ENCODE assay signal across 12 cellular contexts in the genomic region with DNA sequence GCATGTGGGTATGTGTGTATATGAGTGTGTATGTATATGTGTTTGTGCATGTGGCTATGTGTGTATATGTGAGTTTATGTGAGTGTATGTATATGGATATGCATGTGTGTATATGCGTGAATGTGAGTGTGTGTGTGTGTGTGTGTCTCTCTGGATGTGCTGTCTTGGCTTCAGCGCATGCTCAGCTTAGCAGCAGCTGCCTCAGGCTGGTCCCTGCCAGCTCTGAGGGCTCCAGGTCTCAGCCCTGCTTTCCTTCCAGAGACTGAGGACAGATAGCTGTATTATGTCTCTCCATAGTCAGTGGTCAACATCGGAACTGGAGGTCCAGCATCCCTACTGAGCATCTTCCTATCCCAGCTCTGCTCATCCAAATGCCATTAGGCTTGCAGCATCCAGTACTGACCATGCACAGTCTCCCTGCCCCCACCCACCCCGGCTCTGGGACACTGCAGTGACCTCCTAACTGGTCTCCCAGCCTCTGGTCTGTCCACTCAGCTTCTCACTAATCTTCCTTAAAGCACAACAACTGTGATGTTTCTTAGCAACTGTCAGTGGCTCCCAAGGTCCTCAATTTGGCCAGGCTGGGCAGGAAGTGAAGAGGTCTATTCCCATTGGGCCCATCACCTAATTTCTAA. TPM values are rescaled to one million over a fixed set of nuclear protein-coding genes. Genes with fewer than 3 reads are reported as not detected.
"Had no signal": no experiment of that assay in that cellular context is flagged by ENCODE, and none has a peak within 500 bp of the region (broad histone marks: within the 10 kb centered on the region; RNA-seq: fewer than 3 reads in every experiment).

No MANE protein-coding gene starts in this region.

- H3K27ac ChIP-seq: esophagus muscularis mucosa, lower lobe of right lung had no signal

- H3K4me1 ChIP-seq: esophagus muscularis mucosa, lower lobe of right lung had no signal

- H3K9me3 ChIP-seq: esophagus muscularis mucosa, lower lobe of right lung had no signal

- ATAC-seq: activated CD4-positive, CD25-positive, alpha-beta regulatory T cell treated with anti-CD3 and anti-CD28 coated beads, Interleukin-2, amount 50 U/mL, for 24 hours; lower lobe of right lung; stimulated activated naive B cell treated with anti-CD40 and anti-IgM and Interleukin-4, amounts not matched to agents 10 μg/mL and 1 μg/mL and 100 μg/mL, for 72 hours had no signal

- H3K36me3 ChIP-seq: esophagus muscularis mucosa, lower lobe of right lung had no signal

- DNase-seq: activated CD4-positive, alpha-beta T cell treated with anti-CD3 and anti-CD28 coated beads, Interleukin-2, amount 50 U/mL, for 1 hour; activated CD8-positive, alpha-beta memory T cell treated with anti-CD3 and anti-CD28 coated beads for 24 hours; glutamatergic neuron; kidney glomerular epithelial cell; lower lobe of right lung; stimulated activated CD4-positive, alpha-beta T cell treated with anti-CD3 and anti-CD28 coated beads, Interleukin-2, amount 100 ng/mL, for 48 hours; stimulated activated naive B cell treated with anti-CD40 and anti-IgM and Interleukin-4, amounts not matched to agents 10 μg/mL and 1 μg/mL and 100 μg/mL, for 72 hours had no signal

- H3K36me3 Mint-ChIP-seq: mesothelial cell of epicardium; stimulated activated naive B cell treated with anti-CD40 and anti-IgM and Interleukin-4, amounts not matched to agents 10 μg/mL and 1 μg/mL and 100 μg/mL, for 72 hours had no signal

- H3K4me3 ChIP-seq: esophagus muscularis mucosa, lower lobe of right lung had no signal

- H3K4me3 Mint-ChIP-seq: mesothelial cell of epicardium; stimulated activated naive B cell treated with anti-CD40 and anti-IgM and Interleukin-4, amounts not matched to agents 10 μg/mL and 1 μg/mL and 100 μg/mL, for 72 hours; type B pancreatic cell had no signal

- H3K4me1 Mint-ChIP-seq: stimulated activated naive B cell treated with anti-CD40 and anti-IgM and Interleukin-4, amounts not matched to agents 10 μg/mL and 1 μg/mL and 100 μg/mL, for 72 hours had no signal

- H3K27ac Mint-ChIP-seq: mesothelial cell of epicardium; stimulated activated naive B cell treated with anti-CD40 and anti-IgM and Interleukin-4, amounts not matched to agents 10 μg/mL and 1 μg/mL and 100 μg/mL, for 72 hours; type B pancreatic cell had no signal

RNA-seq across cellular contexts. Expression of gene FAIM2, which starts 22.8 kb away (rescaled TPM):
- total RNA-seq: SK-MEL-5 had no signal
